8 cellular contexts compared by ENCODE assay signal in the genomic region with DNA sequence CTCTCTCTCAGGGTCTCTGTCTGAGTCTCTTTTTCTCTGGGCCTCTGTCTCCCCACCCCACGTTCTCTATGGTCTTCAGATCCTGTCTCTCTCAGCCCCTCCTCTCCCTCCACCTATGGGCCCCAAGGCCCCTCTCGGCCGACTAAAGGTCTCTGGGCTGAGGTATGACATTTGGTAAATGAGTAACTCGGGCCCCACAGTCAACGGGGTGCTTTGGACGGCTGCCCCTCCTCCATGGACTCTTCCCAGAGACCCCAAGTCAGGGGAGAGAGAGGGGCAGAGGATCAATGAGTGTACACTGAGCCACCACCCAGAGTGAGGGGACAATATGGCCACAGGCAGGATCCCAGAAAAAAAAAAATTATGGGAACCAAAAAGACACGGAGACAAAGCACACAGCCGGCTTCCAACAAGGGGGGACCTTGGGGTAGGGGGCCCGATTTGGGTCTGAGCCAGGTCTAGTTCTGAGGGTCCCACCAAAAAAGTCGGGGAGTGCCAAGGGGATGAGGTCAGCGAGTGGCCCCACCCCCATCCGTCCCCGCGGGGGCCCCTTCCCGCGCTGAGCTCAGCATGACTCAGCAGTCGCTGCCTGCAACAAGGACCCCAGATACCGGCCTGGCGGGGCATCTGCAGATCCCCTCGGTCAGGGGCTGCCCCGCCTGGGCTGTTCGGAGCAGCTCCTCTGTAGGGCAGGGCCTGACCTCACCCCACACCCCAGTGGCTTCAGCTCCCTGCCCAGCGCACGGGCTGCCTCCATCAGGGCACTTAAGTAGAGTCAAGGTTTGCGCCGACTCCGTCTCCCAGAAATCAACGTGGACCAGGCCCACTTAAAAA. TPM values are rescaled to one million over a fixed set of nuclear protein-coding genes. Genes with fewer than 3 reads are reported as not detected.
A peak's percentile ranks its signal among the peaks of the same experiment; 100 is the strongest.
DNase-seq lines count a peak whose midpoint lies in the region; ATAC-seq lines count a peak whose summit lies in the region.

No MANE protein-coding gene starts in this region.

- DNase-seq in NCI-H1436 (lab: John Stamatoyannopoulos, UW): peak; percentile 59
- no peak for DNase-seq in NCI-H1436 treated with DMSO at 0.1 percent for 48 hours (lab: John Stamatoyannopoulos, UW)
- DNase-seq in NCI-H226: peak; percentile 55
- peak; percentile 37 for DNase-seq in activated T-cell treated with anti-CD3 and anti-CD28 coated beads for 1 hour (ENCODE audit: low read depth)
- no peak for DNase-seq in epithelial cell of prostate (ENCODE audit: low read depth, low spot score)
- DNase-seq in stimulated activated CD8-positive, alpha-beta memory T cell treated with anti-CD3 and anti-CD28 coated beads, Interleukin-4, amount 100 ng/mL, for 24 hours (ENCODE audit: low read depth): peak; percentile 66

- no peaks in the 10 kb centered on the region for H3K27me3 ChIP-seq in mononuclear cell (ENCODE audit: insufficient read depth, low read length)

- H3K4me3 ChIP-seq in mononuclear cell (ENCODE audit: low read length): peak overlapping the region; percentile 42

- ATAC-seq in GM19023 (IDR thresholded peaks at IDR 0.05; ENCODE audit: unreplicated experiment): no peak

- H3K9me3 ChIP-seq in mononuclear cell (ENCODE audit: low read depth, low read length): no peaks in the 10 kb centered on the region

- H3K27ac ChIP-seq in epithelial cell of prostate: peak overlapping the region; percentile 75

- H3K4me1 ChIP-seq in mononuclear cell (ENCODE audit: insufficient read depth, low read length): peaks cover 87% of the 10 kb centered on the region

RNA-seq across cellular contexts. Expression of a gene that starts 1.5 kb away (rescaled TPM):
- total RNA-seq in mononuclear cell: 2,689 TPM

RNA-seq across cellular contexts. Expression of a gene that starts 8.9 kb away (rescaled TPM):
- total RNA-seq in mononuclear cell: 26.6 TPM

RNA-seq across cellular contexts. Expression of a gene that starts 29.5 kb away (rescaled TPM):
- 10.0 TPM for total RNA-seq in mononuclear cell

RNA-seq across cellular contexts. Expression of a gene that starts 30.1 kb away (rescaled TPM):
- 0.21 TPM for total RNA-seq in mononuclear cell

RNA-seq across cellular contexts. Expression of a gene that starts 30.1 kb away (rescaled TPM):
- 19.9 TPM for total RNA-seq in mononuclear cell

Comparison
In these comparisons a context has a peak if more than half of its experiments do, and no peak if none do; other contexts are left out.
1. DNase-seq: peak in NCI-H1436 (single experiment), NCI-H226 (single experiment), activated T-cell treated with anti-CD3 and anti-CD28 coated beads for 1 hour (single experiment) and stimulated activated CD8-positive, alpha-beta memory T cell treated with anti-CD3 and anti-CD28 coated beads, Interleukin-4, amount 100 ng/mL, for 24 hours (single experiment); none in NCI-H1436 treated with DMSO at 0.1 percent for 48 hours (single experiment) and epithelial cell of prostate (single experiment).